10 cellular contexts compared by ENCODE assay signal in genomic region chr6:48101277-48101676, GRCh38. TPM values are rescaled to one million over a fixed set of nuclear protein-coding genes. Genes with fewer than 3 reads are reported as not detected.
DNase-seq lines count a peak whose midpoint lies in the region; ATAC-seq and TF ChIP-seq lines count a peak whose summit lies in the region.
"Had no signal": no experiment of that assay in that cellular context is flagged by ENCODE, and none has a peak within 500 bp of the region (broad histone marks: within the 10 kb centered on the region; RNA-seq: fewer than 3 reads in every experiment).

No MANE protein-coding gene starts in this region.

- no peak overlapping the region for H3K27ac Mint-ChIP-seq in CD4-positive, alpha-beta memory T cell

- H3K36me3 Mint-ChIP-seq in CD4-positive, alpha-beta memory T cell = no peaks in the 10 kb centered on the region

- no peak overlapping the region for H3K4me3 ChIP-seq in CD4-positive, alpha-beta memory T cell (ENCODE audit: low read length in 2 of 2)
- H3K4me3 ChIP-seq: stomach had no signal

- peak; percentile 75 for ATAC-seq in GM21447 (IDR thresholded peaks at IDR 0.05; ENCODE audit: unreplicated experiment)
- ATAC-seq in HG03439 (IDR thresholded peaks at IDR 0.05; ENCODE audit: unreplicated experiment) = peak; percentile 78
- ATAC-seq: activated CD4-positive, CD25-positive, alpha-beta regulatory T cell treated with anti-CD3 and anti-CD28 coated beads, Interleukin-2, amount 50 U/mL, for 24 hours had no signal

- H3K27me3 Mint-ChIP-seq in CD4-positive, alpha-beta memory T cell = no peaks in the 10 kb centered on the region

- TF ChIP-seq CTCF in GM10248 (IDR thresholded peaks at IDR 0.05; ENCODE audit: control extremely low read depth, extremely low read depth, low read depth, missing control alignments) = no peak

- POLR2A ChIA-PET in GM10248 (lab: Yijun Ruan, JAX) = no interaction called here
- POLR2A ChIA-PET in CD4-positive, alpha-beta memory T cell (lab: Charles Lee; ENCODE audit: partially characterized antibody) = no interaction called here

- H3K4me3 Mint-ChIP-seq in CD4-positive, alpha-beta memory T cell = no peak overlapping the region

- no peaks in the 10 kb centered on the region for H3K27me3 ChIP-seq in CD4-positive, alpha-beta memory T cell (ENCODE audit: insufficient read depth, low read length)
- H3K27me3 ChIP-seq: stomach had no signal

- H3K4me1 ChIP-seq in CD4-positive, alpha-beta memory T cell (ENCODE audit: insufficient read depth, low read length) = no peaks in the 10 kb centered on the region
- H3K4me1 ChIP-seq: stomach had no signal

- H3K27ac ChIP-seq in CD4-positive, alpha-beta memory T cell (ENCODE audit: low read depth, low read length) = no peak overlapping the region
- H3K27ac ChIP-seq: stomach had no signal

- CTCF ChIA-PET in GM10248 (lab: Yijun Ruan, JAX) = no interaction called here
- CTCF ChIA-PET in CD4-positive, alpha-beta memory T cell (lab: Charles Lee; ENCODE audit: partially characterized antibody) = no interaction called here

- H3K9me3 Mint-ChIP-seq in CD4-positive, alpha-beta memory T cell = peaks cover 0 to 11% (median 5%) of the 10 kb centered on the region in 8 donors

- no peaks in the 10 kb centered on the region for H3K36me3 ChIP-seq in CD4-positive, alpha-beta memory T cell (ENCODE audit: insufficient read depth, low read length)
- H3K36me3 ChIP-seq: stomach had no signal

- DNase-seq in GM10248 (ENCODE audit: extremely low spot score) = peak; percentile 29
- peak; percentile 56 to 69 for DNase-seq in dermis microvascular lymphatic vessel endothelial cell (ENCODE audit: low read depth in 2 of 2)
- no peak for DNase-seq in activated CD4-positive, alpha-beta T cell treated with anti-CD3 and anti-CD28 coated beads for 48 hours
- DNase-seq in activated CD4-positive, alpha-beta T cell treated with anti-CD3 and anti-CD28 coated beads, Interleukin-2, amount 50 U/mL, for 48 hours = no peak
- no peak for DNase-seq in SHP77 (lab: John Stamatoyannopoulos, UW)
- no peak for DNase-seq in CD4-positive, alpha-beta memory T cell
- DNase-seq: stomach had no signal

- H3K4me1 Mint-ChIP-seq in CD4-positive, alpha-beta memory T cell = no peaks in the 10 kb centered on the region

- intact Hi-C loops in CD4-positive, alpha-beta memory T cell (cut with micrococcal nuclease) = no loop called here

- no peaks in the 10 kb centered on the region for H3K9me3 ChIP-seq in CD4-positive, alpha-beta memory T cell (ENCODE audit: control insufficient read depth in 1 of 2, low read length in 2 of 2)
- H3K9me3 ChIP-seq: stomach had no signal

RNA-seq across cellular contexts. Expression of gene PTCHD4, which starts 9.7 kb away (rescaled TPM):
- 12.5 and 13.3 TPM in 2 replicates for total RNA-seq in dermis microvascular lymphatic vessel endothelial cell
- total RNA-seq in CD4-positive, alpha-beta memory T cell = not detected
- not detected for polyA plus RNA-seq in CD4-positive, alpha-beta memory T cell

Comparison
In these comparisons a context has a peak if more than half of its experiments do, and no peak if none do; other contexts are left out.
1. DNase-seq: peak in GM10248 (single experiment) and dermis microvascular lymphatic vessel endothelial cell (2 of 2); none in activated CD4-positive, alpha-beta T cell treated with anti-CD3 and anti-CD28 coated beads for 48 hours (single experiment), activated CD4-positive, alpha-beta T cell treated with anti-CD3 and anti-CD28 coated beads, Interleukin-2, amount 50 U/mL, for 48 hours (0 of 2), SHP77 (0 of 2) and CD4-positive, alpha-beta memory T cell (0 of 5).
2. RNA of gene PTCHD4, which starts 9.7 kb away (total RNA-seq): 12.5 to 13.3 TPM in dermis microvascular lymphatic vessel endothelial cell; not detected in CD4-positive, alpha-beta memory T cell; every median in the first group is over 10 times any median in the second.